10 cellular contexts compared by ENCODE assay signal in genomic region chr16:84832488-84833141, GRCh38. TPM values are rescaled to one million over a fixed set of nuclear protein-coding genes. Genes with fewer than 3 reads are reported as not detected.
DNase-seq lines count a peak whose midpoint lies in the region; ATAC-seq and TF ChIP-seq lines count a peak whose summit lies in the region.
"Had no signal": no experiment of that assay in that cellular context is flagged by ENCODE, and none has a peak within 500 bp of the region (broad histone marks: within the 10 kb centered on the region; RNA-seq: fewer than 3 reads in every experiment).

No MANE protein-coding gene starts in this region.

- POLR2A ChIA-PET in GM10248 (lab: Yijun Ruan, JAX), result no interaction called here

- peak overlapping the region; percentile 97 for H3K27ac Mint-ChIP-seq in HFFc6
- H3K27ac Mint-ChIP-seq: activated CD4-positive, alpha-beta memory T cell treated with anti-CD3 and anti-CD28 coated beads for 36 hours had no signal

- CTCF ChIA-PET in GM10248 (lab: Yijun Ruan, JAX), result no interaction called here

- intact Hi-C loops in spleen (cut with DNase I; ENCODE audit: low total_unique reads), result no loop called here

- H3K9me3 ChIP-seq in spleen, result no peaks in the 10 kb centered on the region

- H3K36me3 Mint-ChIP-seq in HFFc6 (ENCODE audit: low read depth), result peaks cover 6% of the 10 kb centered on the region; the same call in 1 of the 2 replicates
- H3K36me3 Mint-ChIP-seq: activated CD4-positive, alpha-beta memory T cell treated with anti-CD3 and anti-CD28 coated beads for 36 hours had no signal

- peaks cover 81% of the 10 kb centered on the region for H3K4me1 Mint-ChIP-seq in HFFc6 (ENCODE audit: low read depth)

- no peak for TF ChIP-seq POLR2A in spleen (IDR thresholded peaks at IDR 0.05)

- peak; percentile 79 for ATAC-seq in left lobe of liver

- TF ChIP-seq CTCF in HFFc6 (IDR thresholded peaks at IDR 0.05) (no peak), spleen (IDR thresholded peaks at IDR 0.05 in 8 of 11, conservative IDR thresholded peaks at IDR 0.05 in 3 of 11) (no peak), GM10248 (IDR thresholded peaks at IDR 0.05; ENCODE audit: control extremely low read depth, extremely low read depth, low read depth, missing control alignments) (no peak)

- no peak overlapping the region for H3K4me3 ChIP-seq in spleen

- peaks cover 0 to 24% (median 0%) of the 10 kb centered on the region in 7 donors for H3K27me3 ChIP-seq in spleen (replicated peaks in 1 of 7)

- H3K27ac ChIP-seq in spleen, result peak overlapping the region in 7 of 8 donors; percentile 11 to 85 (median 67)

- WGBS in spleen, 5 donors, result 68 to 78% (median 71%) methylated on average over 8 to 20 of the region's 20 CpGs

- peak; percentile 98 for DNase-seq in HFFc6
- DNase-seq in brain pericyte (ENCODE audit: low read depth, low spot score), result peak; percentile 95
- DNase-seq in left lobe of liver (ENCODE audit: low spot score), result peak; percentile 70
- DNase-seq in spleen, result no peak
- no peak for DNase-seq in NCI-H345 (lab: John Stamatoyannopoulos, UW)
- DNase-seq in GM10248 (ENCODE audit: extremely low spot score), result no peak
- no peak for DNase-seq in NCI-H82 (lab: John Stamatoyannopoulos, UW)
- DNase-seq in DMS 273 (lab: John Stamatoyannopoulos, UW; ENCODE audit: unreplicated experiment), result no peak
- DNase-seq: activated CD4-positive, alpha-beta memory T cell treated with anti-CD3 and anti-CD28 coated beads for 36 hours had no signal

- H3K27me3 Mint-ChIP-seq in HFFc6 (ENCODE audit: insufficient read depth), result peaks cover 2% of the 10 kb centered on the region

- H3K4me1 ChIP-seq in spleen, result peaks cover 0 to 66% (median 22%) of the 10 kb centered on the region in 6 donors

- H3K4me3 Mint-ChIP-seq in HFFc6, result peak overlapping the region; percentile 78
- H3K4me3 Mint-ChIP-seq: activated CD4-positive, alpha-beta memory T cell treated with anti-CD3 and anti-CD28 coated beads for 36 hours had no signal

- H3K36me3 ChIP-seq in spleen, result peaks cover 0 to 68% (median 0%) of the 10 kb centered on the region in 6 donors

- H3K9me3 Mint-ChIP-seq in HFFc6, result no peaks in the 10 kb centered on the region
- H3K9me3 Mint-ChIP-seq: activated CD4-positive, alpha-beta memory T cell treated with anti-CD3 and anti-CD28 coated beads for 36 hours had no signal

RNA-seq across cellular contexts. Expression of gene CRISPLD2, which starts 12.8 kb away (rescaled TPM):
- 10 to 100 TPM; 12.2 to 15.5 (median 13.6) TPM for total RNA-seq in HFFc6 (2021; fragmentation: NEBNext Ultra II Directional; extraction: Animal tissue kit (Norgen Biotek cat#: 25700))
- total RNA-seq in left lobe of liver (4.5 TPM), spleen (100 to 1,000 TPM in 3 of 7 donors, 10 to 100 TPM in 4; 38.5 to 271 (median 92.8) TPM)
- polyA plus RNA-seq in spleen, result 10 to 100 TPM in 1 of 3 donors, 1 to 10 TPM in 2; 7.9 to 12.3 (median 9.3) TPM
- total RNA-seq: HT1080 had no signal

Comparison
In these comparisons a context has a peak if more than half of its experiments do, and no peak if none do; other contexts are left out.
1. DNase-seq: peak in HFFc6 (single experiment), brain pericyte (single experiment) and left lobe of liver (single experiment); none in spleen (single experiment), NCI-H345 (single experiment), GM10248 (single experiment), NCI-H82 (single experiment) and DMS 273 (single experiment).